In genomic region chr2:44941551-44942234, GRCh38 we compare ENCODE assay signal across 9 cellular contexts. TPM values are rescaled to one million over a fixed set of nuclear protein-coding genes. Genes with fewer than 3 reads are reported as not detected.
DNase-seq lines count a peak whose midpoint lies in the region; ATAC-seq, FAIRE-seq and TF ChIP-seq lines count a peak whose summit lies in the region.
"Had no signal": no experiment of that assay in that cellular context is flagged by ENCODE, and none has a peak within 500 bp of the region (broad histone marks: within the 10 kb centered on the region; RNA-seq: fewer than 3 reads in every experiment).

TSS of gene SIX3 (plus strand) at chr2:44941702. CDS start at chr2:44942105, 403 bp downstream.

- H3K27ac ChIP-seq in ACC112 (ENCODE audit: low read depth, low read length): no peak within 1 kb of the TSS
- no peak within 1 kb of the TSS for H3K27ac ChIP-seq in H1 (ENCODE audit: low read depth, low read length)
- no peak within 1 kb of the TSS for H3K27ac ChIP-seq in RWPE1

- peak within 1 kb of the TSS; percentile 78; the same call in 1 of the 2 replicates for H2BK5ac ChIP-seq in H1 (ENCODE audit: low read depth, low read length)

- TF ChIP-seq EP300 in H1 (IDR thresholded peaks at IDR 0.05; ENCODE audit: borderline replicate concordance in 1 of 2, low read depth in 2 of 2, low read length in 2 of 2): no peak

- peaks cover 2 to 9% of the 10 kb centered on the region in 2 experiments for H4K20me1 ChIP-seq in H1 (replicated peaks in 1 of 2; ENCODE audit: control insufficient read depth in 1 of 2, insufficient read depth in 2 of 2, low read length in 2 of 2)

- peaks cover 2% of the 10 kb centered on the region for H3K36me3 Mint-ChIP-seq in osteocyte (ENCODE audit: unreplicated experiment)

- H3K4me1 ChIP-seq in ACC112 (ENCODE audit: control insufficient read depth, insufficient read depth, low read length, unreplicated experiment) (peaks cover 5% of the 10 kb centered on the region), H1 (replicated peaks in 1 of 4; ENCODE audit: control insufficient read depth in 3 of 4, insufficient read depth in 4 of 4, low read length in 3 of 4) (peaks cover 6 to 69% (median 48%) of the 10 kb centered on the region in 4 experiments)

- 2% methylated on average over 26 of the region's 39 CpGs; no CpG with 5 or more reads in 1 of the 2 experiments for WGBS in H1 (ENCODE audit: extremely low coverage in 1 of 2, insufficient coverage in 1 of 2, insufficient read length in 1 of 2, insufficient replicate concordance in 2 of 2, low coverage in 1 of 2, low lambda C conversion rate in 2 of 2, missing lambda C conversion rate in 1 of 2), 2 experiments

- peak within 1 kb of the TSS; percentile 41 for H2AFZ ChIP-seq in ACC112 (ENCODE audit: low read length, unreplicated experiment)
- H2AFZ ChIP-seq in H1 (ENCODE audit: low read length): no peak within 1 kb of the TSS

- no peak for TF ChIP-seq CTCF in H1 (IDR thresholded peaks at IDR 0.05; ENCODE audit: control extremely low read depth in 1 of 3, insufficient read depth in 1 of 3, low read depth in 1 of 3, low read length in 3 of 3)
- no peak for TF ChIP-seq CTCF in osteocyte (IDR thresholded peaks at IDR 0.05)
- no peak for TF ChIP-seq CTCF in RWPE1 (conservative IDR thresholded peaks at IDR 0.05; ENCODE audit: low read depth)

- no peaks in the 10 kb centered on the region for H3K9me3 Mint-ChIP-seq in osteocyte (ENCODE audit: unreplicated experiment)

- peak within 1 kb of the TSS; percentile 97 for H2BK15ac ChIP-seq in H1 (ENCODE audit: low read length)

- CTCF ChIA-PET in H1 (lab: Charles Lee; ENCODE audit: partially characterized antibody) (interaction anchor here (1.9 kb wide), 1 partner anchor 11 kb away, joined by 4 read pairs; no protein-coding TSS in a partner anchor), RWPE1 (lab: Yijun Ruan, JAX) (no interaction called here)

- FAIRE-seq in GM12891 (lab: Jason Lieb, UNC): peak; percentile 90
- no peak for FAIRE-seq in H1 (lab: Jason Lieb, UNC)
- FAIRE-seq: islet of Langerhans had no signal

- H3K9ac ChIP-seq in H1 (replicated peaks in 1 of 4; ENCODE audit: extremely low read depth in 1 of 4, low read depth in 3 of 4, low read length in 3 of 4): peak within 1 kb of the TSS in 1 of 4 experiments; percentile 2; a peak in 2 of 7 replicates

- no peak within 1 kb of the TSS for H3K56ac ChIP-seq in H1 (replicated peaks; ENCODE audit: insufficient read length, low read depth, low read length)

- no peaks in the 10 kb centered on the region for H3K36me3 ChIP-seq in ACC112 (ENCODE audit: insufficient read depth, low read length)
- peaks cover 0 to 6% (median 0%) of the 10 kb centered on the region in 4 experiments; a peak in 2 of 8 replicates for H3K36me3 ChIP-seq in H1 (ENCODE audit: control insufficient read depth in 2 of 4, insufficient read depth in 4 of 4, low read length in 3 of 4)

- H4K8ac ChIP-seq in H1 (ENCODE audit: extremely low read depth, insufficient read depth, low read length): peak within 1 kb of the TSS; percentile 58

- no peak within 1 kb of the TSS for H3K14ac ChIP-seq in H1 (ENCODE audit: insufficient read length)

- H3K4me3 ChIP-seq in ACC112 (ENCODE audit: low read depth, low read length): peak within 1 kb of the TSS; percentile 75
- peak within 1 kb of the TSS; percentile 41 to 58 (median 51) for H3K4me3 ChIP-seq in H1 (ENCODE audit: extremely low read depth in 1 of 4, insufficient read depth in 2 of 4, low read depth in 3 of 4, low read length in 4 of 4)

- DNase-seq in GM12891 (ENCODE audit: insufficient read length, low spot score): no peak
- peak; percentile 9 for DNase-seq in T follicular helper cell (ENCODE audit: low read depth)
- no peak for DNase-seq in H1 (ENCODE audit: low read depth in 1 of 2, low spot score in 2 of 2)
- DNase-seq in osteocyte (ENCODE audit: extremely low spot score, unreplicated experiment): no peak
- DNase-seq in RWPE1 (ENCODE audit: low spot score): no peak
- DNase-seq in H4 (ENCODE audit: low spot score): no peak

- TF ChIP-seq RAD21 in H1 (IDR thresholded peaks at IDR 0.05 in 1 of 2, conservative IDR thresholded peaks at IDR 0.05 in 1 of 2; ENCODE audit: low read depth in 2 of 2, low read length in 2 of 2): no peak

- no peaks in the 10 kb centered on the region for H3K79me1 ChIP-seq in H1 (ENCODE audit: low read depth, low read length)

- H3K27ac Mint-ChIP-seq in osteocyte (ENCODE audit: unreplicated experiment): no peak within 1 kb of the TSS

- peak within 1 kb of the TSS; percentile 87; the same call in 1 of the 2 replicates for H3K18ac ChIP-seq in H1 (ENCODE audit: extremely low read depth, low read length)

- peak; percentile 39 for ATAC-seq in HG03196 (IDR thresholded peaks at IDR 0.05; ENCODE audit: unreplicated experiment)

- POLR2A ChIA-PET in H1 (lab: Charles Lee; ENCODE audit: partially characterized antibody): interaction anchor here (2.6 kb wide), 1 partner anchor 8 kb away, joined by 9 read pairs; no protein-coding TSS in a partner anchor
- POLR2A ChIA-PET in RWPE1 (lab: Yijun Ruan, JAX; ENCODE audit: low non-redundant PET): no interaction called here

- H3K79me2 ChIP-seq in ACC112 (ENCODE audit: control insufficient read depth, insufficient read depth, low read length, unreplicated experiment) (no peaks in the 10 kb centered on the region), H1 (ENCODE audit: control insufficient read depth in 1 of 2, insufficient read depth in 2 of 2, low read length in 2 of 2) (no peaks in the 10 kb centered on the region)

- peaks cover 44% of the 10 kb centered on the region for H3K4me1 Mint-ChIP-seq in osteocyte (ENCODE audit: unreplicated experiment)

- H3K4ac ChIP-seq in H1 (replicated peaks; ENCODE audit: insufficient read length, low read depth, low read length): no peak within 1 kb of the TSS

- peak within 1 kb of the TSS; percentile 78 for H3K4me3 Mint-ChIP-seq in osteocyte (ENCODE audit: unreplicated experiment)

- peaks cover 16% of the 10 kb centered on the region for H3K23me2 ChIP-seq in H1 (ENCODE audit: low read depth, low read length)

- H4K91ac ChIP-seq in H1 (replicated peaks; ENCODE audit: insufficient read length, low read length): peak within 1 kb of the TSS; percentile 19

- no peak for TF ChIP-seq POLR2A in GM12891 (IDR thresholded peaks at IDR 0.05; ENCODE audit: low read depth, low read length)
- no peak for TF ChIP-seq POLR2A in H1 (IDR thresholded peaks at IDR 0.05; ENCODE audit: control extremely low read depth in 1 of 2, low read depth in 2 of 2, low read length in 2 of 2)

- peaks cover 84% of the 10 kb centered on the region for H3K27me3 Mint-ChIP-seq in osteocyte (ENCODE audit: unreplicated experiment)

- peak within 1 kb of the TSS; percentile 9 for H4K5ac ChIP-seq in H1 (ENCODE audit: insufficient read length, low read depth, low read length)

- H3K4me2 ChIP-seq in H1 (ENCODE audit: insufficient read depth in 1 of 2, low read depth in 2 of 2, low read length in 2 of 2): peak within 1 kb of the TSS; percentile 78 to 89

- H3K9me3 ChIP-seq in H1 (ENCODE audit: insufficient read depth in 2 of 2, low read depth in 1 of 2, low read length in 1 of 2): no peaks in the 10 kb centered on the region

- H2BK20ac ChIP-seq in H1 (ENCODE audit: low read length): peak within 1 kb of the TSS; percentile 66; the same call in 1 of the 2 replicates

- H2AK5ac ChIP-seq in H1 (ENCODE audit: low read depth, low read length): peak within 1 kb of the TSS; percentile 66; the same call in 1 of the 2 replicates

- no peak within 1 kb of the TSS for H3K23ac ChIP-seq in H1 (ENCODE audit: insufficient read length)

- H3K27me3 ChIP-seq in ACC112 (ENCODE audit: insufficient read depth, low read length) (peaks cover 92% of the 10 kb centered on the region), H1 (replicated peaks in 1 of 4; ENCODE audit: control insufficient read depth in 3 of 4, extremely low read depth in 1 of 4, insufficient read depth in 3 of 4, low read length in 3 of 4) (peaks cover 62 to 99% (median 90%) of the 10 kb centered on the region in 4 experiments; a peak in 6 of 7 replicates)

- peak within 1 kb of the TSS; percentile 94 for H2BK12ac ChIP-seq in H1 (ENCODE audit: low read depth, low read length)

- no peak within 1 kb of the TSS for H2BK120ac ChIP-seq in H1 (replicated peaks; ENCODE audit: low read depth, low read length)

TF ChIP-seq in GM12891, 5 proteins besides CTCF, POLR2A, EP300 and RAD21:
- no peak for TF ChIP-seq PAX5 (IDR thresholded peaks at IDR 0.05; ENCODE audit: insufficient read depth, low read length, severe bottlenecking)
- TF ChIP-seq POLR2AphosphoS5 (IDR thresholded peaks at IDR 0.05; ENCODE audit: low read depth, low read length): no peak
- TF ChIP-seq TAF1 (IDR thresholded peaks at IDR 0.05; ENCODE audit: low read depth, low read length): no peak
- no peak for TF ChIP-seq SPI1 (IDR thresholded peaks at IDR 0.05; ENCODE audit: low read depth, low read length)
- no peak for TF ChIP-seq POU2F2 (IDR thresholded peaks at IDR 0.05; ENCODE audit: low read depth, low read length)

TF ChIP-seq in H1, 55 proteins besides CTCF, POLR2A, EP300 and RAD21 (continues in another document):
- peak; percentile 78 for TF ChIP-seq EZH2 (IDR thresholded peaks at IDR 0.05; ENCODE audit: low read depth, low read length, severe bottlenecking)
- TF ChIP-seq KDM4A (IDR thresholded peaks at IDR 0.05; ENCODE audit: low read depth, low read length, severe bottlenecking): peak; percentile 37
- TF ChIP-seq CBX8 (IDR thresholded peaks at IDR 0.05; ENCODE audit: borderline replicate concordance, low read depth, low read length): 0 out of 2 replicates have a peak, but pooled peaks have one; percentile 56
- peak; percentile 79 for TF ChIP-seq RNF2 (IDR thresholded peaks at IDR 0.05; ENCODE audit: borderline replicate concordance, low read depth, low read length, missing control alignments, poor library complexity, severe bottlenecking)

RNA-seq across cellular contexts. Expression of gene SIX3, which starts in this region (rescaled TPM):
- polyA plus RNA-seq in GM12891 (2012; ENCODE audit: low read depth, missing spikeins): 0.17 TPM
- total RNA-seq in H1 (2021; fragmentation: NEBNext Ultra II Directional; extraction: Animal tissue kit (Norgen Biotek cat#: 25700)): 0.19 and 0.21 TPM in 2 replicates
- polyA plus RNA-seq in H1 (2011; rRNA removed): 0.02 and 0.52 TPM in 2 replicates
- 0.31 TPM for polyA plus RNA-seq in H1 (2011; cell fraction: cytosol; rRNA removed)
- polyA plus RNA-seq in H1 (2011; cell fraction: nucleus; rRNA removed): 0.41 TPM
- polyA plus RNA-seq in H1 (2012, experiment 1 of 2): 0.10 to 0.13 TPM (median 0.13 TPM) in 3 of 4 replicates, not detected in the other
- polyA plus RNA-seq in H1 (2012, experiment 2 of 2): 0.09 TPM
- 0.10 TPM for polyA plus RNA-seq in H1 (2013, experiment 1 of 2)
- 0.07 TPM for polyA plus RNA-seq in H1 (2013, experiment 2 of 2)
- polyA minus RNA-seq in H1 (2011; rRNA and poly(A)+ RNA removed): 0.09 TPM in 1 of 2 replicates, not detected in the other
- not detected for polyA minus RNA-seq in H1 (2011; cell fraction: cytosol; rRNA and poly(A)+ RNA removed)
- 0.50 TPM for polyA minus RNA-seq in H1 (2011; cell fraction: nucleus; rRNA and poly(A)+ RNA removed)
- total RNA-seq in osteocyte: not detected in 2 replicates
- total RNA-seq in H4 (2014; rRNA removed; shearing (Covaris generic)): not detected in 2 replicates
